11 cellular contexts compared by ENCODE assay signal in the genomic region with DNA sequence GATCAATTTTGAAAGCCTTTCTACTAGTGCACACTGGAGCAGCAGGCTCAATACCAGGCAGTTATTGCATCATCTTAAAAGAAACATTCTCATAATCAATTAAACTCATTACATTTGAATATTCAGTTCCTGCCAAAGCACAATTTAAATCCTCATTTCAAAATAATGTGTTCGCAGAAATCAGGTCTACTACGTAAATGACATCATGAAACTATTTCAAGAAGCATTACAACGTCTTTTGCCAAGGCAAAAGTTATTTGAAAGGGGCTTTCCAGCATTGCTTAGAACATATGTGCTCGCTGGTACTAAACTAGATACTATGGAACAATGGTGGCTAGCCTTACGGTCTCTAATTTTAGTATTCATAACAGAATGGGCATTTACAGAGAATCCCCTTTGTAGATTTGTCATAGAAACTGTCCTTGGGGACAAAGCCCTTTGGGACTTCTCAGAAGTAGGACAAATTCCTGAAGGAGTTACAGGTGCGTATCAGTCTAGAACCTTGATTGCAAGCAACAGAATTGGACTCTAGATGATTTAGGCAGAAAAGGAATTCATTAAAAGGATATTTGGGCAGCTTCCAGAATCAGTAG. TPM values are rescaled to one million over a fixed set of nuclear protein-coding genes. Genes with fewer than 3 reads are reported as not detected.
DNase-seq lines count a peak whose midpoint lies in the region; ATAC-seq and TF ChIP-seq lines count a peak whose summit lies in the region.
"Had no signal": no experiment of that assay in that cellular context is flagged by ENCODE, and none has a peak within 500 bp of the region (broad histone marks: within the 10 kb centered on the region; RNA-seq: fewer than 3 reads in every experiment).

No MANE protein-coding gene starts in this region.

- H3K36me3 ChIP-seq in RWPE2 (ENCODE audit: low read depth), result no peaks in the 10 kb centered on the region
- H3K36me3 ChIP-seq: cardiac muscle cell had no signal

- peaks cover 12% of the 10 kb centered on the region for H3K4me1 ChIP-seq in RWPE2 (ENCODE audit: insufficient read depth, poor library complexity, severe bottlenecking)
- H3K4me1 ChIP-seq: foreskin keratinocyte had no signal

- no peaks in the 10 kb centered on the region for H3K9me3 Mint-ChIP-seq in naive thymus-derived CD8-positive, alpha-beta T cell

- peak overlapping the region; percentile 87 to 96 (median 94) for H3K27ac Mint-ChIP-seq in naive thymus-derived CD8-positive, alpha-beta T cell

- H3K4me1 Mint-ChIP-seq in naive thymus-derived CD8-positive, alpha-beta T cell, result peaks cover 22 to 51% (median 49%) of the 10 kb centered on the region in 4 donors

- peaks cover 0 to 2% (median 0%) of the 10 kb centered on the region in 3 donors for H3K36me3 Mint-ChIP-seq in naive thymus-derived CD8-positive, alpha-beta T cell

- intact Hi-C loops in Right ventricle myocardium superior (cut with DNase I), result no loop called here

- ATAC-seq in GM19467 (IDR thresholded peaks at IDR 0.05; ENCODE audit: unreplicated experiment), result peak; percentile 21
- no peak for ATAC-seq in RWPE2 (ENCODE audit: low read depth)
- peak; percentile 29 to 56 for ATAC-seq in naive thymus-derived CD8-positive, alpha-beta T cell
- no peak for ATAC-seq in Right ventricle myocardium superior (ENCODE audit: poor library complexity)

- peak overlapping the region; percentile 38 for H3K27ac ChIP-seq in RWPE2 (ENCODE audit: poor library complexity, severe bottlenecking)
- H3K27ac ChIP-seq: cardiac muscle cell, foreskin keratinocyte had no signal

- TF ChIP-seq CTCF in RWPE2 (IDR thresholded peaks at IDR 0.05; ENCODE audit: poor library complexity, severe bottlenecking), result no peak

- no peaks in the 10 kb centered on the region for H3K27me3 Mint-ChIP-seq in naive thymus-derived CD8-positive, alpha-beta T cell

- no peak overlapping the region for H3K4me3 ChIP-seq in RWPE2 (ENCODE audit: severe bottlenecking)
- H3K4me3 ChIP-seq: cardiac muscle cell had no signal

- H3K27me3 ChIP-seq in RWPE2 (ENCODE audit: insufficient read depth, poor library complexity, severe bottlenecking), result no peaks in the 10 kb centered on the region
- H3K27me3 ChIP-seq: cardiac muscle cell, foreskin keratinocyte had no signal

- no peaks in the 10 kb centered on the region for H3K9me3 ChIP-seq in RWPE2 (ENCODE audit: severe bottlenecking)

- POLR2A ChIA-PET in naive thymus-derived CD8-positive, alpha-beta T cell (lab: Charles Lee), result interaction anchor here (0.5 to 1.6 kb wide), 4 partner anchors 28 to 302 kb away, joined by 3 to 9 read pairs (median 4); a partner anchor contains a TSS

- H3K4me3 Mint-ChIP-seq in naive thymus-derived CD8-positive, alpha-beta T cell, result peak overlapping the region; percentile 71 to 91 (median 84)

- peak; percentile 0 for DNase-seq in NK-92 treated with Interleukin-12 subunit alpha and Interleukin-12 subunit beta, amount 100 ng/mL, for 24 hours (lab: John Stamatoyannopoulos, UW)
- DNase-seq in NK-92 (lab: John Stamatoyannopoulos, UW; ENCODE audit: unreplicated experiment) (no peak), RWPE2 (ENCODE audit: low spot score) (no peak), dedifferentiated amniotic fluid mesenchymal stem cell (ENCODE audit: extremely low spot score) (no peak), Right ventricle myocardium superior (no peak), NCI-H1092 (lab: John Stamatoyannopoulos, UW) (no peak)
- DNase-seq in naive thymus-derived CD8-positive, alpha-beta T cell, result peak in 2 of 10 donors; percentile 16 to 33
- DNase-seq: NCI-H748 treated with DMSO at 0.1 percent for 48 hours had no signal

RNA-seq across cellular contexts. Expression of a gene that starts 27.6 kb away (rescaled TPM):
- 100 to 1,000 TPM; 178 to 189 TPM for total RNA-seq in naive thymus-derived CD8-positive, alpha-beta T cell
- polyA plus RNA-seq in naive thymus-derived CD8-positive, alpha-beta T cell, result 10 to 100 TPM in 2 of 3 donors, 1 to 10 TPM in 1; 8.0 to 16.3 (median 12.0) TPM
- total RNA-seq in Right ventricle myocardium superior, result 111 TPM

Comparison
In these comparisons a context has a peak if more than half of its experiments do, and no peak if none do; other contexts are left out.
1. ATAC-seq: peak in GM19467 (single experiment) and naive thymus-derived CD8-positive, alpha-beta T cell (2 of 2); none in RWPE2 (single experiment) and Right ventricle myocardium superior (single experiment).